19 cellular contexts compared by ENCODE assay signal in the genomic region with DNA sequence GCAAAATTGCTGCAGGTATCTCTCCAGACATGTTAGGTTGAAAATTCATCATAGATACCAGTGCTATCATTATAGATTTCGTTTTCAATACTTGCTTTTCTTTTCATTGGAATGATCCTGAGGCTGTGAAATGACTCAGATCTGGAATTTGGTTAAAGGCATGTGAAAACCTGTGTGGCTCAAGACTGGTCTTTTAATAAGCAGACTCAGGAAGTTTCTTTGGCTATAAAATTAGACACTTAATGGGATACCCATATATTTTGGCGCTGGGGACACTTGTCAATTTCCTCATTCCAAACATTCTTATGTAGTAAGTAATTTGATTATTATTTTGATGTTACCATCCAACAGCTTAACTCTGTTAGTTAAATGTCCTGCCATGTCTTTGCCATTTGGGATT.
DNase-seq lines count a peak whose midpoint lies in the region; ATAC-seq, FAIRE-seq and TF ChIP-seq lines count a peak whose summit lies in the region.
"Had no signal": no experiment of that assay in that cellular context is flagged by ENCODE, and none has a peak within 500 bp of the region (broad histone marks: within the 10 kb centered on the region; RNA-seq: fewer than 3 reads in every experiment).

No MANE protein-coding gene starts in this region.

- no peak overlapping the region for H2AFZ ChIP-seq in hepatocyte

- H3K79me2 ChIP-seq in hepatocyte = no peaks in the 10 kb centered on the region

- H3K9me2 ChIP-seq in hepatocyte (replicated peaks; ENCODE audit: insufficient read depth) = no peaks in the 10 kb centered on the region

- POLR2A ChIA-PET in RWPE1 (lab: Yijun Ruan, JAX; ENCODE audit: low non-redundant PET) = no interaction called here

- H3K9me3 ChIP-seq in hepatocyte (ENCODE audit: low read depth) = no peaks in the 10 kb centered on the region

- no peak for TF ChIP-seq CTCF in RWPE1 (conservative IDR thresholded peaks at IDR 0.05; ENCODE audit: low read depth)
- TF ChIP-seq CTCF in hepatocyte (IDR thresholded peaks at IDR 0.05; ENCODE audit: poor library complexity) = no peak

- peak; percentile 14 for DNase-seq in HTR-8/SVneo (ENCODE audit: insufficient read length, low spot score)
- DNase-seq in RWPE1 (ENCODE audit: low spot score) = peak; percentile 29
- peak; percentile 10 for DNase-seq in epithelial cell of prostate (ENCODE audit: low read depth, low spot score)
- DNase-seq in hepatocyte (ENCODE audit: low spot score) = no peak
- DNase-seq in NCI-H82 treated with DMSO at 0.1 percent for 48 hours (lab: John Stamatoyannopoulos, UW; ENCODE audit: unreplicated experiment) = no peak
- DNase-seq in DMS153 treated with DMSO at 0.1 percent for 48 hours (lab: John Stamatoyannopoulos, UW; ENCODE audit: unreplicated experiment) = no peak
- DNase-seq: CD8-positive, alpha-beta T cell; COR-L47; DMS153; DND-41; GDM1; GOT3; HCEC 1CT; HFFc6 had no signal

- H3K4me2 ChIP-seq in hepatocyte = no peak overlapping the region

- no peak for FAIRE-seq in HTR-8/SVneo (lab: Jason Lieb, UNC)
- FAIRE-seq: A204.1, D721Med, GM12892, GM19239 had no signal

- no peaks in the 10 kb centered on the region for H3K27me3 ChIP-seq in hepatocyte

- no peaks in the 10 kb centered on the region for H3K36me3 ChIP-seq in hepatocyte (replicated peaks; ENCODE audit: insufficient read depth, low read depth)

- CTCF ChIA-PET in RWPE1 (lab: Yijun Ruan, JAX) = no interaction called here

- WGBS in hepatocyte (ENCODE audit: low lambda C conversion rate, missing lambda C conversion rate) = 80% methylated on average over 2 of the region's 2 CpGs

- no peak for ATAC-seq in HG03175 (IDR thresholded peaks at IDR 0.05; ENCODE audit: unreplicated experiment)
- ATAC-seq: CD8-positive, alpha-beta T cell had no signal

- H3K4me3 ChIP-seq in hepatocyte = no peak overlapping the region

- no peaks in the 10 kb centered on the region for H3K4me1 ChIP-seq in hepatocyte (ENCODE audit: insufficient read depth)

- H3K27ac ChIP-seq in RWPE1 (no peak overlapping the region), epithelial cell of prostate (no peak overlapping the region), hepatocyte (no peak overlapping the region)

- no peaks in the 10 kb centered on the region for H4K20me1 ChIP-seq in hepatocyte (ENCODE audit: insufficient read depth, poor library complexity, severe bottlenecking)

Comparison
In these comparisons a context has a peak if more than half of its experiments do, and no peak if none do; other contexts are left out.
1. DNase-seq: peak in HTR-8/SVneo (single experiment), RWPE1 (single experiment) and epithelial cell of prostate (single experiment); none in hepatocyte (single experiment), NCI-H82 treated with DMSO at 0.1 percent for 48 hours (single experiment) and DMS153 treated with DMSO at 0.1 percent for 48 hours (single experiment).